22 cellular contexts compared by ENCODE assay signal in the genomic region with DNA sequence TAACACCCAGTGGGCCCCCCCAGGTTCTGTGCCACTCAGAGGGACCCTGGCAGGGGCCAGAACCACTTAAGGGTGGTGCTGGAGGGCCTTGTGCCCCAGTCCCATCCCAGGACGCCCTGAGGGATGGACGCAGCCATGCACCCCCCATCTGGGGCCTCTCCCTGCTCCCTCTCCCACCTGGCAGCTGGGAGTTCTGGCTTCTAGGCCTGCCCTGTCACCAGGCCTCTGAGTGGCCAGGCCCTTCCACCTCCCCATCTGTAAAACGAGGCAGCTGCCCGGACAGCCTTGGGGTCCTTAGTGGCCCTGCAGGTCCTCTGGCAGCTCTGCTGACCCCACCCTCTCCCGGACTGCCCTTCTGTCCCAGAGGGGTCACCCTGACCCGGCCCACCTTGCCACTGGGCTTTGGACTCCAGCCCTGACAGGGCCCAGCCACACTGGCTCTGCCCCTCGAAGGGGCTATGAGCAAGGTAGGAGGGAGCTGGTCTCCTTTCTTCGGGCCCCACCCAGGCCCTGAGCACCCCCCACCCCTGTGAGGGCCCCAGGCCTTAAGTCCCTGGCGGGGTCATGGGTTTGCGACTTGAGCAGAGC. TPM values are rescaled to one million over a fixed set of nuclear protein-coding genes. Genes with fewer than 3 reads are reported as not detected.
DNase-seq lines count a peak whose midpoint lies in the region; ATAC-seq, FAIRE-seq and TF ChIP-seq lines count a peak whose summit lies in the region.
"Had no signal": no experiment of that assay in that cellular context is flagged by ENCODE, and none has a peak within 500 bp of the region (broad histone marks: within the 10 kb centered on the region; RNA-seq: fewer than 3 reads in every experiment).

No MANE protein-coding gene starts in this region.

- peaks cover 8 to 10% of the 10 kb centered on the region in 2 donors for H3K36me3 Mint-ChIP-seq in stimulated activated naive B cell treated with anti-CD40 and anti-IgM and Interleukin-4, amounts not matched to agents 10 μg/mL and 1 μg/mL and 100 μg/mL, for 72 hours
- no peaks in the 10 kb centered on the region for H3K36me3 Mint-ChIP-seq in effector memory CD8-positive, alpha-beta T cell (ENCODE audit: insufficient read depth)
- H3K36me3 Mint-ChIP-seq: immature natural killer cell, memory B cell, T-cell had no signal

- peaks cover 0 to 9% of the 10 kb centered on the region in 2 donors for H3K4me1 ChIP-seq in kidney (ENCODE audit: control insufficient read depth in 1 of 2, insufficient read depth in 1 of 2, low read depth in 1 of 2, low read length in 2 of 2)
- H3K4me1 ChIP-seq: HAP-1 had no signal

- no peaks in the 10 kb centered on the region for H3K9me3 Mint-ChIP-seq in stimulated activated naive B cell treated with anti-CD40 and anti-IgM and Interleukin-4, amounts not matched to agents 10 μg/mL and 1 μg/mL and 100 μg/mL, for 72 hours
- no peaks in the 10 kb centered on the region for H3K9me3 Mint-ChIP-seq in effector memory CD8-positive, alpha-beta T cell
- H3K9me3 Mint-ChIP-seq: activated CD4-positive, alpha-beta T cell treated with anti-CD3 and anti-CD28 coated beads, Interleukin-2, amount 10 ng/mL, durations not matched to agents 7 days and 5 days; central memory CD8-positive, alpha-beta T cell; immature natural killer cell; memory B cell; naive thymus-derived CD8-positive, alpha-beta T cell; T-cell had no signal

- H3K9me3 ChIP-seq in WERI-Rb-1 (ENCODE audit: severe bottlenecking): no peaks in the 10 kb centered on the region
- H3K9me3 ChIP-seq in kidney (ENCODE audit: control insufficient read depth in 1 of 2, low read length in 2 of 2): no peaks in the 10 kb centered on the region
- H3K9me3 ChIP-seq: adrenal gland, HAP-1 had no signal

- CTCF ChIA-PET in HEK293T (lab: Yijun Ruan, JAX): interaction anchor here (0.7 kb wide), 1 partner anchor 63 kb away, joined by 3 read pairs; no protein-coding TSS in a partner anchor

- H3K27ac ChIP-seq in WERI-Rb-1 (peak overlapping the region; percentile 10; the same call in 1 of the 2 replicates), kidney (ENCODE audit: low read depth in 2 of 2, low read length in 2 of 2) (no peak overlapping the region)
- H3K27ac ChIP-seq: HL-60 had no signal

- no peak overlapping the region for H3K4me3 ChIP-seq in WERI-Rb-1 (ENCODE audit: low read depth, low read length)
- no peak overlapping the region for H3K4me3 ChIP-seq in kidney (ENCODE audit: low read length in 2 of 2)
- H3K4me3 ChIP-seq: adrenal gland, HAP-1 had no signal

- ATAC-seq in stimulated activated naive B cell treated with anti-CD40 and anti-IgM and Interleukin-4, amounts not matched to agents 10 μg/mL and 1 μg/mL and 100 μg/mL, for 72 hours (replicated peaks): no peak
- ATAC-seq in effector memory CD8-positive, alpha-beta T cell (replicated peaks): no peak
- ATAC-seq: naive thymus-derived CD8-positive, alpha-beta T cell; T-cell had no signal

- H3K36me3 ChIP-seq in WERI-Rb-1 (peaks cover 48% of the 10 kb centered on the region), kidney (ENCODE audit: control insufficient read depth in 1 of 2, insufficient read depth in 2 of 2, low read length in 2 of 2) (peaks cover 12 to 31% of the 10 kb centered on the region in 2 donors)

- H3K4me3 Mint-ChIP-seq in stimulated activated naive B cell treated with anti-CD40 and anti-IgM and Interleukin-4, amounts not matched to agents 10 μg/mL and 1 μg/mL and 100 μg/mL, for 72 hours: no peak overlapping the region
- H3K4me3 Mint-ChIP-seq in effector memory CD8-positive, alpha-beta T cell: no peak overlapping the region
- H3K4me3 Mint-ChIP-seq: activated CD4-positive, alpha-beta T cell treated with anti-CD3 and anti-CD28 coated beads, Interleukin-2, amount 10 ng/mL, durations not matched to agents 7 days and 5 days; central memory CD8-positive, alpha-beta T cell; immature natural killer cell; memory B cell; naive thymus-derived CD8-positive, alpha-beta T cell; T-cell had no signal

- POLR2A ChIA-PET in HEK293T (lab: Yijun Ruan, JAX): interaction anchor here (0.6 to 2.9 kb wide), 2 partner anchors 12 kb away, joined by 3 to 9 read pairs; a partner anchor contains a TSS

- no peaks in the 10 kb centered on the region for H3K27me3 Mint-ChIP-seq in stimulated activated naive B cell treated with anti-CD40 and anti-IgM and Interleukin-4, amounts not matched to agents 10 μg/mL and 1 μg/mL and 100 μg/mL, for 72 hours
- no peaks in the 10 kb centered on the region for H3K27me3 Mint-ChIP-seq in effector memory CD8-positive, alpha-beta T cell
- H3K27me3 Mint-ChIP-seq: activated CD4-positive, alpha-beta T cell treated with anti-CD3 and anti-CD28 coated beads, Interleukin-2, amount 10 ng/mL, durations not matched to agents 7 days and 5 days; central memory CD8-positive, alpha-beta T cell; memory B cell; naive thymus-derived CD8-positive, alpha-beta T cell; T-cell had no signal

- DNase-seq in WERI-Rb-1 (no peak), kidney (peak; percentile 73), HEK293T (ENCODE audit: extremely low spot score) (no peak)
- DNase-seq in stimulated activated naive B cell treated with anti-CD40 and anti-IgM and Interleukin-4, amounts not matched to agents 10 μg/mL and 1 μg/mL and 100 μg/mL, for 72 hours: no peak
- no peak for DNase-seq in effector memory CD8-positive, alpha-beta T cell
- DNase-seq: activated CD4-positive, alpha-beta T cell treated with anti-CD3 and anti-CD28 coated beads, Interleukin-2, amount 10 ng/mL, durations not matched to agents 7 days and 5 days; activated gamma-delta T cell; adrenal gland; C1 segment of cervical spinal cord; effector CD8-positive, alpha-beta T cell; head of caudate nucleus; immature natural killer cell; naive thymus-derived CD8-positive, alpha-beta T cell; NCI-H187 treated with DMSO at 0.1 percent for 48 hours; NCI-H446; NK-92 treated with Interleukin-12 subunit alpha and Interleukin-12 subunit beta, amount 100 ng/mL, for 24 hours; stimulated activated CD8-positive, alpha-beta memory T cell treated with anti-CD3 and anti-CD28 coated beads, Interleukin-4, amount 100 ng/mL, for 48 hours; T-cell had no signal

- FAIRE-seq in kidney (lab: Jason Lieb, UNC): no peak

- H3K27ac Mint-ChIP-seq in stimulated activated naive B cell treated with anti-CD40 and anti-IgM and Interleukin-4, amounts not matched to agents 10 μg/mL and 1 μg/mL and 100 μg/mL, for 72 hours: peak overlapping the region; percentile 69
- H3K27ac Mint-ChIP-seq in effector memory CD8-positive, alpha-beta T cell: no peak overlapping the region
- H3K27ac Mint-ChIP-seq: activated CD4-positive, alpha-beta T cell treated with anti-CD3 and anti-CD28 coated beads, Interleukin-2, amount 10 ng/mL, durations not matched to agents 7 days and 5 days; immature natural killer cell; memory B cell; T-cell had no signal

- H3K4me1 Mint-ChIP-seq in stimulated activated naive B cell treated with anti-CD40 and anti-IgM and Interleukin-4, amounts not matched to agents 10 μg/mL and 1 μg/mL and 100 μg/mL, for 72 hours: peaks cover 0 to under 1% of the 10 kb centered on the region in 2 donors
- H3K4me1 Mint-ChIP-seq in effector memory CD8-positive, alpha-beta T cell (ENCODE audit: low read depth in 2 of 2): no peaks in the 10 kb centered on the region
- H3K4me1 Mint-ChIP-seq: activated CD4-positive, alpha-beta T cell treated with anti-CD3 and anti-CD28 coated beads, Interleukin-2, amount 10 ng/mL, durations not matched to agents 7 days and 5 days; central memory CD8-positive, alpha-beta T cell; memory B cell had no signal

- no peak overlapping the region for H3K9ac ChIP-seq in kidney (ENCODE audit: low read length in 2 of 2)

- TF ChIP-seq CTCF in WERI-Rb-1 (IDR thresholded peaks at IDR 0.05; ENCODE audit: low read depth, low read length): no peak
- TF ChIP-seq CTCF in kidney (IDR thresholded peaks at IDR 0.05; ENCODE audit: borderline replicate concordance, extremely low read depth, insufficient read depth): no peak

- no peaks in the 10 kb centered on the region for H3K27me3 ChIP-seq in WERI-Rb-1 (ENCODE audit: insufficient read depth, low read depth, severe bottlenecking)
- H3K27me3 ChIP-seq: adrenal gland had no signal

- intact Hi-C loops in kidney (cut with DNase I): no loop called here

TF ChIP-seq in HEK293T, 16 proteins besides CTCF, POLR2A, EP300 and RAD21:
- TF ChIP-seq FOXK2 (IDR thresholded peaks at IDR 0.05): no peak

RNA-seq across cellular contexts. Expression of a gene that starts 12.3 kb away (rescaled TPM):
- total RNA-seq in kidney: 29.4 TPM
- polyA plus RNA-seq in kidney (ENCODE audit: insufficient read depth, low read depth, low replicate concordance): 61.1 TPM

RNA-seq across cellular contexts. Expression of a gene that starts 22.9 kb away (rescaled TPM):
- 68.7 TPM for total RNA-seq in kidney
- 35.6 TPM for polyA plus RNA-seq in kidney (ENCODE audit: insufficient read depth, low read depth, low replicate concordance)
- polyA plus RNA-seq: immature natural killer cell; naive thymus-derived CD8-positive, alpha-beta T cell had no signal

RNA-seq across cellular contexts. Expression of a gene that starts 32.8 kb away (rescaled TPM):
- 82.7 TPM for total RNA-seq in kidney
- polyA plus RNA-seq in kidney (ENCODE audit: insufficient read depth, low read depth, low replicate concordance): 75.7 TPM
- total RNA-seq: activated CD4-positive, alpha-beta T cell treated with anti-CD3 and anti-CD28 coated beads, Interleukin-2, amount 10 ng/mL, durations not matched to agents 7 days and 5 days had no signal
